10 cellular contexts compared by ENCODE assay signal in the genomic region with DNA sequence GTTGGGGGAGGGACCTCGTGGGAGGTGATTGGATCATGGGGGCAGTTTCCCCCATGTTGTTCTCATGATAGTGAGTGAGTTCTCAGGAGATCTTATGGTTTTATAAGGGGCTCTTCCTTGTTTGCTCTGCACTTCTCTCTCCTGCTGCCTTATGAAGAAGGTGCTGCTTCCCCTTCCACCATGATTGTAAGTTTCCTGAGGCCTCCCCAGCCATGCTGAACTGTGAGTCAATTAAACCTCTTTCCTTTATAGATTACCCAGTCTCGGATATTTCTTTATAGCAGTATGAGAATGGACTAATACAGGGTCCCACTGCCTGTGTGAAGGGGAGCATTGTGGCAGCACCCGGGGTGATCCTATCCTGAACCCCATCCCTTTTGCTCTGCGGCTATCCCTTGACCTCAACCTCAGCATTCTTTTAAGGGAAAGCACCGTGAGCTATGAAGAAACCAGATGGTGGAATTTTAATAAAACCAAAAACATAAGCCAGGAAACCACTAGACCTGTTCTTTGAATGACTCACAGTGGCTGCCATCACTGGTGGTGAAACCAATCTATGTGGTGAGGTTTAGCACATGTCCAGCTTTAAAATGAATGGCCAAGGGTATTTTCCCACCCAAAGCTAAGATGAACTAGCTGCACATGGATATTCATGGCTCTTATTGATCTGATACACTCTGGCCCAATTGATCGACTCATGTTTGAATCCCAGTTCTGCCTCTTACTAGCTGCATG.
DNase-seq lines count a peak whose midpoint lies in the region; ATAC-seq and TF ChIP-seq lines count a peak whose summit lies in the region.
"Had no signal": no experiment of that assay in that cellular context is flagged by ENCODE, and none has a peak within 500 bp of the region (broad histone marks: within the 10 kb centered on the region; RNA-seq: fewer than 3 reads in every experiment).

No MANE protein-coding gene starts in this region.

- ATAC-seq in GM19023 (IDR thresholded peaks at IDR 0.05; ENCODE audit: unreplicated experiment) (peak; percentile 83), HG03060 (IDR thresholded peaks at IDR 0.05; ENCODE audit: low read depth, unreplicated experiment) (peak; percentile 76)
- ATAC-seq in activated CD8-positive, alpha-beta T cell treated with anti-CD3 and anti-CD28 coated beads, Interleukin-2, amount 10 ng/mL, durations not matched to agents 7 days and 5 days = peak; percentile 51

- peaks cover 33% of the 10 kb centered on the region for H3K36me3 Mint-ChIP-seq in activated CD8-positive, alpha-beta T cell treated with anti-CD3 and anti-CD28 coated beads, Interleukin-2, amount 10 ng/mL, durations not matched to agents 7 days and 5 days (ENCODE audit: low read depth)

- peaks cover 19% of the 10 kb centered on the region for H3K9me3 Mint-ChIP-seq in activated CD8-positive, alpha-beta T cell treated with anti-CD3 and anti-CD28 coated beads, Interleukin-2, amount 10 ng/mL, durations not matched to agents 7 days and 5 days (ENCODE audit: insufficient read depth)

- TF ChIP-seq CTCF in OCI-LY7 (conservative IDR thresholded peaks at IDR 0.05; ENCODE audit: low read length) = no peak

- CTCF ChIA-PET in activated CD8-positive, alpha-beta T cell treated with anti-CD3 and anti-CD28 coated beads, Interleukin-2, amount 10 ng/mL, durations not matched to agents 7 days and 5 days (lab: Charles Lee) = interaction anchor here (1.2 to 1.9 kb wide), 2 partner anchors 10 to 11 kb away, joined by 3 to 5 read pairs; no protein-coding TSS in a partner anchor
- CTCF ChIA-PET in OCI-LY7 (lab: Charles Lee; ENCODE audit: unreplicated experiment) = no interaction called here

- H2AFZ ChIP-seq in OCI-LY7 (ENCODE audit: low read length) = no peak overlapping the region

- in situ Hi-C loops in ACHN (cut with HindIII; ENCODE audit: low pct_ligation_motif_present, low pct_unique_long_range_greater_than_20kb, low sequenced_read_pairs) = no loop called here

- no peaks in the 10 kb centered on the region for H4K20me1 ChIP-seq in OCI-LY7 (ENCODE audit: insufficient read depth, low read length)

- H3K27ac ChIP-seq in OCI-LY7 (ENCODE audit: low read depth, low read length, poor library complexity, severe bottlenecking) = no peak overlapping the region

- no peak overlapping the region for H3K4me3 Mint-ChIP-seq in activated CD8-positive, alpha-beta T cell treated with anti-CD3 and anti-CD28 coated beads, Interleukin-2, amount 10 ng/mL, durations not matched to agents 7 days and 5 days

- H3K36me3 ChIP-seq in OCI-LY7 (ENCODE audit: insufficient read depth, low read length) = no peaks in the 10 kb centered on the region

- no TSS peak for BruUV-seq in OCI-LY7 (replicated peaks; lab: Mats Ljungman, UMichigan)

- H3K27me3 Mint-ChIP-seq in activated CD8-positive, alpha-beta T cell treated with anti-CD3 and anti-CD28 coated beads, Interleukin-2, amount 10 ng/mL, durations not matched to agents 7 days and 5 days (ENCODE audit: low read depth) = peaks cover 2% of the 10 kb centered on the region

- no peaks in the 10 kb centered on the region for H3K9me3 ChIP-seq in OCI-LY7 (ENCODE audit: low read length)

- intact Hi-C loops in OCI-LY7 (cut with micrococcal nuclease; ENCODE audit: unreplicated experiment) = no loop called here

- no peaks in the 10 kb centered on the region for H3K9me2 ChIP-seq in OCI-LY7 (ENCODE audit: insufficient read depth, low read length)

- DNase-seq in ACHN (peak; percentile 37), epidermal melanocyte (ENCODE audit: insufficient read length, low spot score) (no peak), NCI-H1092 (lab: John Stamatoyannopoulos, UW) (no peak), OCI-LY7 (ENCODE audit: low spot score) (no peak)
- peak; percentile 42 for DNase-seq in activated CD8-positive, alpha-beta T cell treated with anti-CD3 and anti-CD28 coated beads, Interleukin-2, amount 10 ng/mL, durations not matched to agents 7 days and 5 days
- DNase-seq in activated effector memory CD4-positive, alpha-beta T cell treated with anti-CD3 and anti-CD28 coated beads, Interleukin-2, amount 50 U/mL, for 16 hours = no peak
- DNase-seq: DND-41 had no signal

- H3K4me1 ChIP-seq in OCI-LY7 (ENCODE audit: insufficient read depth, low read length, poor library complexity, severe bottlenecking) = no peaks in the 10 kb centered on the region

- no peak overlapping the region for H3K4me2 ChIP-seq in OCI-LY7 (ENCODE audit: low read length)
- H3K4me2 ChIP-seq: smooth muscle cell had no signal

- no peak overlapping the region for H3K4me3 ChIP-seq in OCI-LY7 (ENCODE audit: low read depth, low read length, poor library complexity, severe bottlenecking)
- H3K4me3 ChIP-seq: smooth muscle cell had no signal

- H3K4me1 Mint-ChIP-seq in activated CD8-positive, alpha-beta T cell treated with anti-CD3 and anti-CD28 coated beads, Interleukin-2, amount 10 ng/mL, durations not matched to agents 7 days and 5 days (ENCODE audit: low read depth) = peaks cover 16% of the 10 kb centered on the region

- POLR2A ChIA-PET in activated CD8-positive, alpha-beta T cell treated with anti-CD3 and anti-CD28 coated beads, Interleukin-2, amount 10 ng/mL, durations not matched to agents 7 days and 5 days (lab: Charles Lee) = no interaction called here
- POLR2A ChIA-PET in OCI-LY7 (lab: Charles Lee) = interaction anchor here (0.5 kb wide), 1 partner anchor 1374 kb away, joined by 3 read pairs; no protein-coding TSS in a partner anchor

- peak overlapping the region; percentile 40 for H3K27ac Mint-ChIP-seq in activated CD8-positive, alpha-beta T cell treated with anti-CD3 and anti-CD28 coated beads, Interleukin-2, amount 10 ng/mL, durations not matched to agents 7 days and 5 days

- H3K79me2 ChIP-seq in OCI-LY7 (ENCODE audit: insufficient read depth, low read depth, low read length) = no peaks in the 10 kb centered on the region

Comparison
In these comparisons a context has a peak if more than half of its experiments do, and no peak if none do; other contexts are left out.
1. DNase-seq: peak in ACHN (single experiment) and activated CD8-positive, alpha-beta T cell treated with anti-CD3 and anti-CD28 coated beads, Interleukin-2, amount 10 ng/mL, durations not matched to agents 7 days and 5 days (single experiment); none in epidermal melanocyte (single experiment), activated effector memory CD4-positive, alpha-beta T cell treated with anti-CD3 and anti-CD28 coated beads, Interleukin-2, amount 50 U/mL, for 16 hours (single experiment), NCI-H1092 (single experiment) and OCI-LY7 (single experiment).
2. Peak in every context shown above with its lines, with median percentiles within 50 percentile points of each other: ATAC-seq.